Comparison of ENCODE assay signal across 22 cellular contexts in genomic region chr13:21466527-21466926, GRCh38. TPM values are rescaled to one million over a fixed set of nuclear protein-coding genes. Genes with fewer than 3 reads are reported as not detected.
A peak's percentile ranks its signal among the peaks of the same experiment; 100 is the strongest.
DNase-seq lines count a peak whose midpoint lies in the region; ATAC-seq, FAIRE-seq and TF ChIP-seq lines count a peak whose summit lies in the region.
"Had no signal": no experiment of that assay in that cellular context is flagged by ENCODE, and none has a peak within 500 bp of the region (broad histone marks: within the 10 kb centered on the region; RNA-seq: fewer than 3 reads in every experiment).

No MANE protein-coding gene starts in this region.

- H4K5ac ChIP-seq in H1 (ENCODE audit: insufficient read length, low read depth, low read length), result no peak overlapping the region

- H3K79me2 ChIP-seq in H1 (ENCODE audit: control insufficient read depth in 1 of 2, insufficient read depth in 2 of 2, low read length in 2 of 2), result no peaks in the 10 kb centered on the region

- CTCF ChIA-PET in H1 (lab: Charles Lee; ENCODE audit: partially characterized antibody), result interaction anchor here (5.1 kb wide), 1 partner anchor 11 kb away, joined by 27 read pairs; no protein-coding TSS in a partner anchor

- no peak overlapping the region for H2BK12ac ChIP-seq in H1 (ENCODE audit: low read depth, low read length)

- 0 out of 2 replicates have a peak overlapping the region, but pooled peaks have one; percentile 20 for H2AFZ ChIP-seq in H1 (ENCODE audit: low read length)

- no peak overlapping the region for H3K18ac ChIP-seq in H1 (ENCODE audit: extremely low read depth, low read length)

- H2AK5ac ChIP-seq in H1 (ENCODE audit: low read depth, low read length), result no peak overlapping the region

- 0 out of 2 replicates have a peak overlapping the region, but pooled peaks have one; percentile 31 for H2BK15ac ChIP-seq in H1 (ENCODE audit: low read length)

- no peaks in the 10 kb centered on the region for H3K9me3 ChIP-seq in H1 (ENCODE audit: insufficient read depth in 2 of 2, low read depth in 1 of 2, low read length in 1 of 2)
- H3K9me3 ChIP-seq in mucosa of stomach (ENCODE audit: control insufficient read depth, low read length), result no peaks in the 10 kb centered on the region
- H3K9me3 ChIP-seq: A549 had no signal

- no peaks in the 10 kb centered on the region for H3K36me3 Mint-ChIP-seq in type B pancreatic cell
- H3K36me3 Mint-ChIP-seq: CD14-positive monocyte had no signal

- no peak for TF ChIP-seq POLR2A in H1 (IDR thresholded peaks at IDR 0.05; ENCODE audit: control extremely low read depth in 1 of 2, low read depth in 2 of 2, low read length in 2 of 2)

- no peaks in the 10 kb centered on the region for H3K9me3 Mint-ChIP-seq in type B pancreatic cell

- no peak for ATAC-seq in HG02588 (IDR thresholded peaks at IDR 0.05; ENCODE audit: unreplicated experiment)
- ATAC-seq: A549, GM12878, K562, Right ventricle myocardium inferior had no signal

- H3K4me2 ChIP-seq in H1 (ENCODE audit: insufficient read depth in 1 of 2, low read depth in 2 of 2, low read length in 2 of 2), result peak overlapping the region in 1 of 2 experiments; percentile 12; a peak in 1 of 4 replicates
- H3K4me2 ChIP-seq: A549 had no signal

- H3K27me3 ChIP-seq in H1 (replicated peaks in 1 of 4; ENCODE audit: control insufficient read depth in 3 of 4, extremely low read depth in 1 of 4, insufficient read depth in 3 of 4, low read length in 3 of 4) (no peaks in the 10 kb centered on the region), mucosa of stomach (ENCODE audit: control insufficient read depth, insufficient read depth, low read length) (no peaks in the 10 kb centered on the region)
- H3K27me3 ChIP-seq: MG63 had no signal

- WGBS in H1 (ENCODE audit: extremely low coverage in 1 of 2, insufficient coverage in 1 of 2, insufficient read length in 1 of 2, insufficient replicate concordance in 2 of 2, low coverage in 1 of 2, low lambda C conversion rate in 2 of 2, missing lambda C conversion rate in 1 of 2), 2 experiments, result 85% methylated on average over 7 of the region's 7 CpGs; no CpG with 5 or more reads in 1 of the 2 experiments

- no peak overlapping the region for H4K91ac ChIP-seq in H1 (replicated peaks; ENCODE audit: insufficient read length, low read length)

- H3K79me1 ChIP-seq in H1 (ENCODE audit: low read depth, low read length), result no peaks in the 10 kb centered on the region

- peaks cover 13% of the 10 kb centered on the region for H3K4me1 Mint-ChIP-seq in type B pancreatic cell (ENCODE audit: unreplicated experiment)
- H3K4me1 Mint-ChIP-seq: B cell, CD14-positive monocyte had no signal

- H2BK5ac ChIP-seq in H1 (ENCODE audit: low read depth, low read length), result no peak overlapping the region

- no peak for FAIRE-seq in H1 (lab: Jason Lieb, UNC)
- FAIRE-seq in D721Med (lab: Jason Lieb, UNC), result no peak
- FAIRE-seq: A549, GM12878, K562 had no signal

- peak overlapping the region; percentile 63 for H3K4me3 Mint-ChIP-seq in type B pancreatic cell
- H3K4me3 Mint-ChIP-seq: B cell, CD14-positive monocyte had no signal

- H3K23me2 ChIP-seq in H1 (ENCODE audit: low read depth, low read length), result no peaks in the 10 kb centered on the region

- no peak overlapping the region for H4K8ac ChIP-seq in H1 (ENCODE audit: extremely low read depth, insufficient read depth, low read length)

- no peaks in the 10 kb centered on the region for H4K20me1 ChIP-seq in H1 (replicated peaks in 1 of 2; ENCODE audit: control insufficient read depth in 1 of 2, insufficient read depth in 2 of 2, low read length in 2 of 2)

- H2BK120ac ChIP-seq in H1 (replicated peaks; ENCODE audit: low read depth, low read length), result no peak overlapping the region

- H3K27me3 Mint-ChIP-seq in type B pancreatic cell, result no peaks in the 10 kb centered on the region

- H3K27ac Mint-ChIP-seq in type B pancreatic cell, result peak overlapping the region; percentile 87
- H3K27ac Mint-ChIP-seq: B cell had no signal

- DNase-seq in HT-29 (ENCODE audit: low spot score), result peak; percentile 31
- no peak for DNase-seq in H1 (ENCODE audit: low read depth in 1 of 2, low spot score in 2 of 2)
- DNase-seq in type B pancreatic cell (ENCODE audit: extremely low spot score, unreplicated experiment), result no peak
- no peak for DNase-seq in activated T-cell treated with anti-CD3 and anti-CD28 coated beads for 4 hours
- DNase-seq in UCSD-AML1 (lab: John Stamatoyannopoulos, UW; ENCODE audit: unreplicated experiment), result no peak
- DNase-seq in D721Med (ENCODE audit: insufficient read length, low spot score), result no peak
- DNase-seq: DMS 273 treated with DMSO at 0.1 percent for 48 hours, DMS79 treated with DMSO at 0.1 percent for 48 hours, GOT3, MG63, NCI-H1694 treated with DMSO at 0.1 percent for 48 hours, NCI-H2081 treated with DMSO at 0.1 percent for 48 hours, NCI-H2171 treated with DMSO at 0.1 percent for 48 hours, NCI-H524 treated with DMSO at 0.1 percent for 48 hours had no signal

- H3K4me3 ChIP-seq in H1 (ENCODE audit: extremely low read depth in 1 of 4, insufficient read depth in 2 of 4, low read depth in 3 of 4, low read length in 4 of 4) (no peak overlapping the region), mucosa of stomach (ENCODE audit: low read length) (no peak overlapping the region)
- H3K4me3 ChIP-seq: A549, GM12878, K562, MG63 had no signal

- no peaks in the 10 kb centered on the region for H3K36me3 ChIP-seq in H1 (ENCODE audit: control insufficient read depth in 2 of 4, insufficient read depth in 4 of 4, low read length in 3 of 4)
- no peaks in the 10 kb centered on the region for H3K36me3 ChIP-seq in mucosa of stomach (ENCODE audit: control insufficient read depth, insufficient read depth, low read length)
- H3K36me3 ChIP-seq: MG63 had no signal

- no peak overlapping the region for H3K56ac ChIP-seq in H1 (replicated peaks; ENCODE audit: insufficient read length, low read depth, low read length)

- no peak overlapping the region for H2BK20ac ChIP-seq in H1 (ENCODE audit: low read length)

- H3K4ac ChIP-seq in H1 (replicated peaks; ENCODE audit: insufficient read length, low read depth, low read length), result no peak overlapping the region

- no peak for TF ChIP-seq CTCF in H1 (IDR thresholded peaks at IDR 0.05; ENCODE audit: control extremely low read depth in 1 of 3, insufficient read depth in 1 of 3, low read depth in 1 of 3, low read length in 3 of 3)
- TF ChIP-seq CTCF in type B pancreatic cell (conservative IDR thresholded peaks at IDR 0.05), result no peak
- no peak for TF ChIP-seq CTCF in D721Med (IDR thresholded peaks at IDR 0.05; ENCODE audit: insufficient read depth, missing control alignments)

- no peak overlapping the region for H3K27ac ChIP-seq in H1 (ENCODE audit: low read depth, low read length)
- H3K27ac ChIP-seq: A549 had no signal

- no peak overlapping the region for H3K14ac ChIP-seq in H1 (ENCODE audit: insufficient read length)

- H3K4me1 ChIP-seq in H1 (replicated peaks in 1 of 4; ENCODE audit: control insufficient read depth in 3 of 4, insufficient read depth in 4 of 4, low read length in 3 of 4) (peaks cover 0 to 12% (median 3%) of the 10 kb centered on the region in 4 experiments; a peak in 5 of 7 replicates), mucosa of stomach (ENCODE audit: control insufficient read depth, insufficient read depth, low read length) (peaks cover 40% of the 10 kb centered on the region)
- H3K4me1 ChIP-seq: A549 had no signal

- POLR2A ChIA-PET in H1 (lab: Charles Lee; ENCODE audit: partially characterized antibody), result interaction anchor here (1.9 kb wide), 1 partner anchor 8 kb away, joined by 9 read pairs; the partner anchor contains the start of gene ZDHHC20

- no peak overlapping the region for H3K9ac ChIP-seq in H1 (replicated peaks in 1 of 4; ENCODE audit: extremely low read depth in 1 of 4, low read depth in 3 of 4, low read length in 3 of 4)
- H3K9ac ChIP-seq in mucosa of stomach (ENCODE audit: low read length), result peak overlapping the region; percentile 71

- no peak for TF ChIP-seq EP300 in H1 (IDR thresholded peaks at IDR 0.05; ENCODE audit: borderline replicate concordance in 1 of 2, low read depth in 2 of 2, low read length in 2 of 2)

- H3K23ac ChIP-seq in H1 (ENCODE audit: insufficient read length), result no peak overlapping the region

- no peak for TF ChIP-seq RAD21 in H1 (IDR thresholded peaks at IDR 0.05 in 1 of 2, conservative IDR thresholded peaks at IDR 0.05 in 1 of 2; ENCODE audit: low read depth in 2 of 2, low read length in 2 of 2)

TF ChIP-seq in H1, 55 proteins besides CTCF, POLR2A, EP300 and RAD21:
- TF ChIP-seq TEAD4 (IDR thresholded peaks at IDR 0.05; ENCODE audit: low read depth, low read length), result no peak
- no peak for TF ChIP-seq CBX5 (IDR thresholded peaks at IDR 0.05; ENCODE audit: low read depth, low read length)
- no peak for TF ChIP-seq HDAC6 (IDR thresholded peaks at IDR 0.05; ENCODE audit: low read depth, low read length)
- no peak for TF ChIP-seq E2F6 (IDR thresholded peaks at IDR 0.05)
- no peak for TF ChIP-seq CHD1 (IDR thresholded peaks at IDR 0.05; ENCODE audit: low read depth, low read length)
- no peak for TF ChIP-seq TAF1 (IDR thresholded peaks at IDR 0.05; ENCODE audit: low read depth, low read length)
- no peak for TF ChIP-seq EZH2 (IDR thresholded peaks at IDR 0.05; ENCODE audit: low read depth, low read length, severe bottlenecking)

RNA-seq across cellular contexts. Expression of gene ZDHHC20, which starts 7.4 kb away (rescaled TPM):
- 63.2 and 93.0 TPM in 2 replicates for total RNA-seq in HT-29 (2014; rRNA removed; shearing (Covaris generic))
- total RNA-seq in H1 (2021; fragmentation: NEBNext Ultra II Directional; extraction: Animal tissue kit (Norgen Biotek cat#: 25700)), result 80.7 and 89.0 TPM in 2 replicates
- 16.4 and 18.4 TPM in 2 replicates for polyA plus RNA-seq in H1 (2011; rRNA removed)
- 16.6 TPM for polyA plus RNA-seq in H1 (2011; cell fraction: cytosol; rRNA removed)
- polyA plus RNA-seq in H1 (2011; cell fraction: nucleus; rRNA removed), result 17.2 TPM
- polyA plus RNA-seq in H1 (2012, experiment 1 of 2), result 18.3 to 39.6 TPM (median 24.4 TPM) in 4 replicates
- polyA plus RNA-seq in H1 (2012, experiment 2 of 2), result 3.6 TPM
- 60.7 TPM for polyA plus RNA-seq in H1 (2013, experiment 1 of 2)
- polyA plus RNA-seq in H1 (2013, experiment 2 of 2), result 69.4 TPM
- polyA minus RNA-seq in H1 (2011; rRNA and poly(A)+ RNA removed), result 40.6 and 57.6 TPM in 2 replicates
- 23.9 TPM for polyA minus RNA-seq in H1 (2011; cell fraction: cytosol; rRNA and poly(A)+ RNA removed)
- 49.7 TPM for polyA minus RNA-seq in H1 (2011; cell fraction: nucleus; rRNA and poly(A)+ RNA removed)
- 78.2 and 98.0 TPM in 2 replicates for total RNA-seq in type B pancreatic cell (ENCODE audit: low replicate concordance)
